8 cellular contexts compared by ENCODE assay signal in genomic region chr4:73257995-73258667, GRCh38. TPM values are rescaled to one million over a fixed set of nuclear protein-coding genes. Genes with fewer than 3 reads are reported as not detected.
A peak's percentile ranks its signal among the peaks of the same experiment; 100 is the strongest.
DNase-seq lines count a peak whose midpoint lies in the region; ATAC-seq and TF ChIP-seq lines count a peak whose summit lies in the region.

No MANE protein-coding gene starts in this region.

- H2AFZ ChIP-seq in OCI-LY1 (ENCODE audit: low read length), result no peak overlapping the region

- TF ChIP-seq POLR2A in spleen (IDR thresholded peaks at IDR 0.05), result no peak

- no peaks in the 10 kb centered on the region for H3K9me3 ChIP-seq in CD4-positive, alpha-beta T cell (ENCODE audit: control insufficient read depth, low read length)
- no peaks in the 10 kb centered on the region for H3K9me3 ChIP-seq in OCI-LY1 (ENCODE audit: low read length)
- H3K9me3 ChIP-seq in spleen, result no peaks in the 10 kb centered on the region

- H3K36me3 ChIP-seq in OCI-LY1 (ENCODE audit: insufficient read depth, low read length), result peaks cover 41% of the 10 kb centered on the region
- peaks cover 0 to 10% (median 0%) of the 10 kb centered on the region in 6 donors for H3K36me3 ChIP-seq in spleen

- H3K4me2 ChIP-seq in OCI-LY1 (ENCODE audit: low read length), result peak overlapping the region; percentile 97

- no peaks in the 10 kb centered on the region for H3K9me3 Mint-ChIP-seq in CD4-positive, alpha-beta T cell
- H3K9me3 Mint-ChIP-seq in brain, result peaks cover 0 to 7% (median 0%) of the 10 kb centered on the region in 5 experiments

- intact Hi-C loops in CD4-positive, alpha-beta T cell (cut with DNase I, micrococcal nuclease), result loop anchor here (1.0 to 5.0 kb wide), 6 partner anchors 36 to 899 kb away; partner anchors contain the start of gene MTHFD2L (in 1 of the 2)
- intact Hi-C loops in spleen (cut with DNase I; ENCODE audit: low total_unique reads), result no loop called here

- H3K36me3 Mint-ChIP-seq in CD4-positive, alpha-beta T cell (ENCODE audit: low read depth), result peaks cover 47% of the 10 kb centered on the region
- peaks cover 20% of the 10 kb centered on the region for H3K36me3 Mint-ChIP-seq in brain

- TF ChIP-seq CTCF in CD4-positive, alpha-beta T cell (IDR thresholded peaks at IDR 0.05), result peak; percentile 22
- TF ChIP-seq CTCF in OCI-LY1 (IDR thresholded peaks at IDR 0.05; ENCODE audit: low read length), result peak; percentile 39; the same call in 1 of the 2 replicates
- peak; percentile 18 to 28 for TF ChIP-seq CTCF in brain (conservative IDR thresholded peaks at IDR 0.05)
- TF ChIP-seq CTCF in spleen (IDR thresholded peaks at IDR 0.05 in 8 of 11, conservative IDR thresholded peaks at IDR 0.05 in 3 of 11), result peak in 2 of 11 experiments; percentile 3 to 7

- H3K27me3 ChIP-seq in CD4-positive, alpha-beta T cell (ENCODE audit: control insufficient read depth, insufficient read depth, low read length), result no peaks in the 10 kb centered on the region
- H3K27me3 ChIP-seq in OCI-LY1 (ENCODE audit: insufficient read depth, low read length) (no peaks in the 10 kb centered on the region), spleen (replicated peaks in 1 of 7) (no peaks in the 10 kb centered on the region)

- peak overlapping the region; percentile 99 for H3K27ac Mint-ChIP-seq in CD4-positive, alpha-beta T cell
- peak overlapping the region; percentile 99 to 100 (median 100) for H3K27ac Mint-ChIP-seq in brain

- no peak for DNase-seq in CD4-positive, alpha-beta T cell
- peak; percentile 23 for DNase-seq in iris pigment epithelial cell (ENCODE audit: low read depth)
- no peak for DNase-seq in spleen
- DNase-seq in NCI-H1694 treated with DMSO at 0.1 percent for 48 hours (lab: John Stamatoyannopoulos, UW), result no peak

- H3K27ac ChIP-seq in CD4-positive, alpha-beta T cell (ENCODE audit: low read depth, low read length), result peak overlapping the region; percentile 96
- H3K27ac ChIP-seq in OCI-LY1 (ENCODE audit: low read depth, low read length, poor library complexity, severe bottlenecking) (peak overlapping the region; percentile 87), spleen (peak overlapping the region; percentile 86 to 99 (median 98))

- H3K4me1 Mint-ChIP-seq in CD4-positive, alpha-beta T cell (ENCODE audit: low read depth), result peaks cover 82% of the 10 kb centered on the region
- peaks cover 59% of the 10 kb centered on the region for H3K4me1 Mint-ChIP-seq in brain

- CTCF ChIA-PET in CD4-positive, alpha-beta T cell (lab: Charles Lee), result interaction anchor here (0.8 to 3.3 kb wide), 12 partner anchors 14 to 190 kb away, joined by 3 to 17 read pairs (median 4); no protein-coding TSS in a partner anchor

- peak; percentile 22 for ATAC-seq in CD4-positive, alpha-beta T cell (ENCODE audit: poor library complexity)
- ATAC-seq in GM18502 (IDR thresholded peaks at IDR 0.05; ENCODE audit: poor library complexity, unreplicated experiment) (peak; percentile 27), HG02884 (IDR thresholded peaks at IDR 0.05; ENCODE audit: unreplicated experiment) (peak; percentile 17)

- H3K4me1 ChIP-seq in OCI-LY1 (ENCODE audit: insufficient read depth, low read length, severe bottlenecking) (peaks cover 48% of the 10 kb centered on the region), spleen (peaks cover 33 to 80% (median 66%) of the 10 kb centered on the region in 6 donors)

- WGBS in spleen, 5 donors, result 0 to 1% (median 0%) methylated on average over 29 to 54 of the region's 54 CpGs

- H3F3A ChIP-seq in OCI-LY1 (ENCODE audit: insufficient read depth, low read length), result no peaks in the 10 kb centered on the region

- POLR2A ChIA-PET in CD4-positive, alpha-beta T cell (lab: Charles Lee), result interaction anchor here (0.6 to 5.1 kb wide), 13 partner anchors 8 to 219 kb away, joined by 3 to 63 read pairs (median 4); partner anchors contain the start of gene COX18

- H3K4me3 ChIP-seq in OCI-LY1 (ENCODE audit: low read depth, low read length, poor library complexity, severe bottlenecking) (peak overlapping the region; percentile 100), spleen (peak overlapping the region; percentile 67 to 94 (median 80))

- peak overlapping the region; percentile 100 for H3K4me3 Mint-ChIP-seq in CD4-positive, alpha-beta T cell
- peak overlapping the region; percentile 96 to 100 (median 100) for H3K4me3 Mint-ChIP-seq in brain

- H3K27me3 Mint-ChIP-seq in CD4-positive, alpha-beta T cell, result no peaks in the 10 kb centered on the region
- H3K27me3 Mint-ChIP-seq in brain, result peaks cover 18% of the 10 kb centered on the region

- H3K9me2 ChIP-seq in OCI-LY1 (ENCODE audit: low read depth, low read length), result no peaks in the 10 kb centered on the region

- peak overlapping the region; percentile 99 for H3K9ac ChIP-seq in OCI-LY1 (ENCODE audit: low read length)

- peaks cover 2% of the 10 kb centered on the region; the same call in 1 of the 2 replicates for H4K20me1 ChIP-seq in OCI-LY1 (ENCODE audit: insufficient read depth, low read length)

- peaks cover 62% of the 10 kb centered on the region for H3K79me2 ChIP-seq in OCI-LY1 (ENCODE audit: insufficient read depth, low read length)

RNA-seq across cellular contexts. Expression of gene ANKRD17, which starts 0.5 kb away (rescaled TPM):
- 10 to 100 TPM; 31.9 to 34.1 TPM for total RNA-seq in CD4-positive, alpha-beta T cell
- polyA plus RNA-seq in brain (ENCODE audit: insufficient read depth, low read depth, low replicate concordance) (30.0 TPM), spleen (1 to 10 TPM; 7.1 to 8.0 (median 7.4) TPM)
- total RNA-seq in spleen, result 10 to 100 TPM; 53.1 to 71.5 (median 63.3) TPM
